Comparison of ENCODE assay signal across 12 cellular contexts in the genomic region with DNA sequence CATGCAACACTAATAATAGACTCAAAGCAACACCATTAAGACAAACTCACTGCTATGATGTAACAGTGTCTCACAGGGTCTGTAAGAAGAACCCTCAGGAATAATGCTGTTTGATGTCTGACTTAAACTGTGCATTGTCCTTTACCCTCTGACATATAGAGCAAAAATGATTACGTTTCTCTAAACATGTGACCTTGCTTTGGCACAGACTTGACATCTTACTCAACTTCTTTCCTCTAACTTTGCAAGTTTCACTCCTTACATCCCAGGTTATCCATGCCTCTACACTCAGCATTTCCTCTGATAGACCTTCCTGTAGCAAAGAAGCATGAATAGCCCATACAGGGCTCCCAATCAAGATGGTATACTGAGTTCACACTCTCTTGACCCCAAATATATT.
A peak's percentile ranks its signal among the peaks of the same experiment; 100 is the strongest.
DNase-seq lines count a peak whose midpoint lies in the region; ATAC-seq and TF ChIP-seq lines count a peak whose summit lies in the region.
"Had no signal": no experiment of that assay in that cellular context is flagged by ENCODE, and none has a peak within 500 bp of the region (broad histone marks: within the 10 kb centered on the region; RNA-seq: fewer than 3 reads in every experiment).

No MANE protein-coding gene starts in this region.

- H3K4me2 ChIP-seq in DND-41 (ENCODE audit: insufficient read depth, low read length) = peak overlapping the region; percentile 45
- H3K4me2 ChIP-seq in osteoblast (ENCODE audit: insufficient read depth, low read length) = peak overlapping the region; percentile 68

- H3K4me1 ChIP-seq in DND-41 (ENCODE audit: insufficient read depth, low read length) (peaks cover 43% of the 10 kb centered on the region), osteoblast (ENCODE audit: insufficient read depth, low read length) (peaks cover 44% of the 10 kb centered on the region)

- ATAC-seq in DND-41 (ENCODE audit: insufficient read depth, low read depth) (peak; percentile 10; the same call in 1 of the 3 replicates), SK-N-SH treated with all-trans-retinoic acid at 6 μM for 48 hours (peak; percentile 75), HG03108 (IDR thresholded peaks at IDR 0.05; ENCODE audit: unreplicated experiment) (no peak)
- ATAC-seq: CD8-positive, alpha-beta T cell had no signal

- peaks cover 21% of the 10 kb centered on the region for H3K4me1 Mint-ChIP-seq in CD14-positive monocyte

- no peak overlapping the region; the same call in 1 of the 2 replicates for H3K9ac ChIP-seq in DND-41 (ENCODE audit: low read depth, low read length)

- H3K9me3 Mint-ChIP-seq in CD14-positive monocyte = peaks cover 6 to 18% (median 9%) of the 10 kb centered on the region in 7 donors

- H3K4me3 ChIP-seq in DND-41 (ENCODE audit: low read depth in 1 of 2, low read length in 2 of 2) (no peak overlapping the region), fibroblast of mammary gland (ENCODE audit: control insufficient read depth, low read depth, low read length) (no peak overlapping the region), osteoblast (ENCODE audit: insufficient read depth, low read length) (peak overlapping the region; percentile 10)

- DNase-seq in DND-41 (no peak), fibroblast of mammary gland (ENCODE audit: low read depth) (peak; percentile 87), osteoblast (ENCODE audit: insufficient read length, low spot score, missing footprints) (no peak), CD14-positive monocyte (ENCODE audit: low spot score) (no peak), NCI-H2029 treated with DMSO at 0.1 percent for 48 hours (lab: John Stamatoyannopoulos, UW) (no peak), NCI-H510A treated with DMSO at 0.1 percent for 48 hours (lab: John Stamatoyannopoulos, UW) (no peak)
- DNase-seq: CD8-positive, alpha-beta T cell; effector CD8-positive, alpha-beta T cell; stimulated activated CD8-positive, alpha-beta memory T cell treated with anti-CD3 and anti-CD28 coated beads, Interleukin-4, amount 100 ng/mL, for 48 hours; T-helper 2 cell had no signal

- peaks cover 1 to 6% (median 3%) of the 10 kb centered on the region in 3 donors for H3K27me3 Mint-ChIP-seq in CD14-positive monocyte (ENCODE audit: low read depth in 3 of 3)

- H2AFZ ChIP-seq in DND-41 (ENCODE audit: low read depth, low read length) (no peak overlapping the region), osteoblast (ENCODE audit: low read length) (no peak overlapping the region)

- no peaks in the 10 kb centered on the region for H3K79me2 ChIP-seq in DND-41 (ENCODE audit: insufficient read depth, low read length)
- no peaks in the 10 kb centered on the region for H3K79me2 ChIP-seq in osteoblast (ENCODE audit: insufficient read depth, low read length)

- intact Hi-C loops in CD14-positive monocyte (cut with micrococcal nuclease) = no loop called here

- no peak for TF ChIP-seq CTCF in DND-41 (IDR thresholded peaks at IDR 0.05; ENCODE audit: borderline replicate concordance, extremely low read depth, low read length, poor library complexity, severe bottlenecking)
- TF ChIP-seq CTCF in fibroblast of mammary gland (conservative IDR thresholded peaks at IDR 0.05; ENCODE audit: control insufficient read depth, insufficient read depth, low read depth, low read length) = no peak
- no peak for TF ChIP-seq CTCF in osteoblast (IDR thresholded peaks at IDR 0.05; ENCODE audit: extremely low read depth, low read depth, low read length)
- TF ChIP-seq CTCF in CD14-positive monocyte (IDR thresholded peaks at IDR 0.05) = no peak

- H3K27ac Mint-ChIP-seq in CD14-positive monocyte = peak overlapping the region in 2 of 7 donors; percentile 17 to 29
- H3K27ac Mint-ChIP-seq: CD8-positive, alpha-beta T cell had no signal

- peak overlapping the region; percentile 79 for H3K27ac ChIP-seq in DND-41 (ENCODE audit: low read length)
- H3K27ac ChIP-seq in osteoblast (ENCODE audit: low read depth, low read length) = peak overlapping the region; percentile 61

- H3K4me3 Mint-ChIP-seq in CD14-positive monocyte = no peak overlapping the region
- H3K4me3 Mint-ChIP-seq: CD8-positive, alpha-beta T cell had no signal

- no peaks in the 10 kb centered on the region for H3K36me3 ChIP-seq in DND-41 (ENCODE audit: insufficient read depth, low read length)
- no peaks in the 10 kb centered on the region for H3K36me3 ChIP-seq in osteoblast (ENCODE audit: insufficient read depth, low read length)

- no peaks in the 10 kb centered on the region for H4K20me1 ChIP-seq in DND-41 (ENCODE audit: insufficient read depth, low read length)
- no peaks in the 10 kb centered on the region for H4K20me1 ChIP-seq in osteoblast (ENCODE audit: insufficient read depth, low read length)

- no peaks in the 10 kb centered on the region for H3K27me3 ChIP-seq in DND-41 (ENCODE audit: insufficient read depth, low read length, poor library complexity)
- no peaks in the 10 kb centered on the region for H3K27me3 ChIP-seq in osteoblast (ENCODE audit: insufficient read depth, low read length)

- H3K36me3 Mint-ChIP-seq in CD14-positive monocyte = no peaks in the 10 kb centered on the region

- H3K9me3 ChIP-seq in DND-41 (ENCODE audit: insufficient read depth, low read length, severe bottlenecking) = peaks cover 12% of the 10 kb centered on the region
- H3K9me3 ChIP-seq in osteoblast (ENCODE audit: low read depth, low read length) = no peaks in the 10 kb centered on the region

TF ChIP-seq in SK-N-SH treated with all-trans-retinoic acid at 6 μM for 48 hours, 23 proteins besides CTCF, POLR2A, EP300 and RAD21 (continues in another document):
- no peak for TF ChIP-seq ZFP30 (CRISPR knock-in tag; IDR thresholded peaks at IDR 0.05)
- TF ChIP-seq GLIS3 (CRISPR knock-in tag; IDR thresholded peaks at IDR 0.05) = no peak
- no peak for TF ChIP-seq ZFP3 (CRISPR knock-in tag; IDR thresholded peaks at IDR 0.05)
- TF ChIP-seq TCF4 (CRISPR knock-in tag; IDR thresholded peaks at IDR 0.05; ENCODE audit: borderline replicate concordance) = no peak
- no peak for TF ChIP-seq ESRRG (CRISPR knock-in tag; IDR thresholded peaks at IDR 0.05)
- no peak for TF ChIP-seq SNAI2 (CRISPR knock-in tag; IDR thresholded peaks at IDR 0.05)
- TF ChIP-seq, protein P1, sequence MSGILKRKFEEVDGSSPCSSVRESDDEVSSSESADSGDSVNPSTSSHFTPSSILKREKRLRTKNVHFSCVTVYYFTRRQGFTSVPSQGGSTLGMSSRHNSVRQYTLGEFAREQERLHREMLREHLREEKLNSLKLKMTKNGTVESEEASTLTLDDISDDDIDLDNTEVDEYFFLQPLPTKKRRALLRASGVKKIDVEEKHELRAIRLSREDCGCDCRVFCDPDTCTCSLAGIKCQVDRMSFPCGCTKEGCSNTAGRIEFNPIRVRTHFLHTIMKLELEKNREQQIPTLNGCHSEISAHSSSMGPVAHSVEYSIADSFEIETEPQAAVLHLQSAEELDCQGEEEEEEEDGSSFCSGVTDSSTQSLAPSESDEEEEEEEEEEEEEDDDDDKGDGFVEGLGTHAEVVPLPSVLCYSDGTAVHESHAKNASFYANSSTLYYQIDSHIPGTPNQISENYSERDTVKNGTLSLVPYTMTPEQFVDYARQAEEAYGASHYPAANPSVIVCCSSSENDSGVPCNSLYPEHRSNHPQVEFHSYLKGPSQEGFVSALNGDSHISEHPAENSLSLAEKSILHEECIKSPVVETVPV (CRISPR knock-in tag; IDR thresholded peaks at IDR 0.05) = no peak
- TF ChIP-seq CSDC2 (CRISPR knock-in tag; IDR thresholded peaks at IDR 0.05) = no peak
- no peak for TF ChIP-seq TOX (CRISPR knock-in tag; IDR thresholded peaks at IDR 0.05; ENCODE audit: borderline replicate concordance)
- TF ChIP-seq, protein P2, sequence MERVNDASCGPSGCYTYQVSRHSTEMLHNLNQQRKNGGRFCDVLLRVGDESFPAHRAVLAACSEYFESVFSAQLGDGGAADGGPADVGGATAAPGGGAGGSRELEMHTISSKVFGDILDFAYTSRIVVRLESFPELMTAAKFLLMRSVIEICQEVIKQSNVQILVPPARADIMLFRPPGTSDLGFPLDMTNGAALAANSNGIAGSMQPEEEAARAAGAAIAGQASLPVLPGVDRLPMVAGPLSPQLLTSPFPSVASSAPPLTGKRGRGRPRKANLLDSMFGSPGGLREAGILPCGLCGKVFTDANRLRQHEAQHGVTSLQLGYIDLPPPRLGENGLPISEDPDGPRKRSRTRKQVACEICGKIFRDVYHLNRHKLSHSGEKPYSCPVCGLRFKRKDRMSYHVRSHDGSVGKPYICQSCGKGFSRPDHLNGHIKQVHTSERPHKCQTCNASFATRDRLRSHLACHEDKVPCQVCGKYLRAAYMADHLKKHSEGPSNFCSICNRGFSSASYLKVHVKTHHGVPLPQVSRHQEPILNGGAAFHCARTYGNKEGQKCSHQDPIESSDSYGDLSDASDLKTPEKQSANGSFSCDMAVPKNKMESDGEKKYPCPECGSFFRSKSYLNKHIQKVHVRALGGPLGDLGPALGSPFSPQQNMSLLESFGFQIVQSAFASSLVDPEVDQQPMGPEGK (CRISPR knock-in tag; IDR thresholded peaks at IDR 0.05; ENCODE audit: borderline replicate concordance) = no peak
- TF ChIP-seq, protein P3, sequence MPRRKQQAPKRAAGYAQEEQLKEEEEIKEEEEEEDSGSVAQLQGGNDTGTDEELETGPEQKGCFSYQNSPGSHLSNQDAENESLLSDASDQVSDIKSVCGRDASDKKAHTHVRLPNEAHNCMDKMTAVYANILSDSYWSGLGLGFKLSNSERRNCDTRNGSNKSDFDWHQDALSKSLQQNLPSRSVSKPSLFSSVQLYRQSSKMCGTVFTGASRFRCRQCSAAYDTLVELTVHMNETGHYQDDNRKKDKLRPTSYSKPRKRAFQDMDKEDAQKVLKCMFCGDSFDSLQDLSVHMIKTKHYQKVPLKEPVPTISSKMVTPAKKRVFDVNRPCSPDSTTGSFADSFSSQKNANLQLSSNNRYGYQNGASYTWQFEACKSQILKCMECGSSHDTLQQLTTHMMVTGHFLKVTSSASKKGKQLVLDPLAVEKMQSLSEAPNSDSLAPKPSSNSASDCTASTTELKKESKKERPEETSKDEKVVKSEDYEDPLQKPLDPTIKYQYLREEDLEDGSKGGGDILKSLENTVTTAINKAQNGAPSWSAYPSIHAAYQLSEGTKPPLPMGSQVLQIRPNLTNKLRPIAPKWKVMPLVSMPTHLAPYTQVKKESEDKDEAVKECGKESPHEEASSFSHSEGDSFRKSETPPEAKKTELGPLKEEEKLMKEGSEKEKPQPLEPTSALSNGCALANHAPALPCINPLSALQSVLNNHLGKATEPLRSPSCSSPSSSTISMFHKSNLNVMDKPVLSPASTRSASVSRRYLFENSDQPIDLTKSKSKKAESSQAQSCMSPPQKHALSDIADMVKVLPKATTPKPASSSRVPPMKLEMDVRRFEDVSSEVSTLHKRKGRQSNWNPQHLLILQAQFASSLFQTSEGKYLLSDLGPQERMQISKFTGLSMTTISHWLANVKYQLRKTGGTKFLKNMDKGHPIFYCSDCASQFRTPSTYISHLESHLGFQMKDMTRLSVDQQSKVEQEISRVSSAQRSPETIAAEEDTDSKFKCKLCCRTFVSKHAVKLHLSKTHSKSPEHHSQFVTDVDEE (CRISPR knock-in tag; IDR thresholded peaks at IDR 0.05) = no peak
- no peak for TF ChIP-seq ARNTL (CRISPR knock-in tag; IDR thresholded peaks at IDR 0.05; ENCODE audit: borderline replicate concordance, low read depth)
- no peak for TF ChIP-seq OSR1 (CRISPR knock-in tag; IDR thresholded peaks at IDR 0.05)
- no peak for TF ChIP-seq ZNF8 (CRISPR knock-in tag; IDR thresholded peaks at IDR 0.05)
- no peak for TF ChIP-seq BACH2 (CRISPR knock-in tag; IDR thresholded peaks at IDR 0.05; ENCODE audit: borderline replicate concordance)
